Comparison of ENCODE assay signal across 1 cellular context in genomic region chr1:205582046-205582445, GRCh38.
TF ChIP-seq lines count a peak whose summit lies in the region.

No MANE protein-coding gene starts in this region.

TF ChIP-seq in HepG2, 621 proteins besides CTCF, POLR2A, EP300 and RAD21 (continued from another document):
- TF ChIP-seq ZNF142 (CRISPR knock-in tag; IDR thresholded peaks at IDR 0.05): no peak
- no peak for TF ChIP-seq ZNF816 (CRISPR knock-in tag; IDR thresholded peaks at IDR 0.05; ENCODE audit: borderline replicate concordance)
- no peak for TF ChIP-seq ATF2 (CRISPR knock-in tag; IDR thresholded peaks at IDR 0.05)
- no peak for TF ChIP-seq ZNF407 (CRISPR knock-in tag; IDR thresholded peaks at IDR 0.05; ENCODE audit: not compliant biosample characterization)
- no peak for TF ChIP-seq ZBTB34 (CRISPR knock-in tag; IDR thresholded peaks at IDR 0.05)
- no peak for TF ChIP-seq AKNA (CRISPR knock-in tag; IDR thresholded peaks at IDR 0.05; ENCODE audit: borderline replicate concordance)
- TF ChIP-seq SNAI1 (CRISPR knock-in tag; IDR thresholded peaks at IDR 0.05; ENCODE audit: borderline replicate concordance): no peak
- TF ChIP-seq ZNF20 (CRISPR knock-in tag; IDR thresholded peaks at IDR 0.05): no peak
- TF ChIP-seq ZNF563 (CRISPR knock-in tag; IDR thresholded peaks at IDR 0.05): no peak
- TF ChIP-seq ARNTL (CRISPR knock-in tag; IDR thresholded peaks at IDR 0.05): 0 out of 2 replicates have a peak, but pooled peaks have one; percentile 25
